ENCODE assay signal across 13 cellular contexts in genomic region chr15:83983634-83984458, GRCh38.
DNase-seq lines count a peak whose midpoint lies in the region; ATAC-seq lines count a peak whose summit lies in the region.
"Had no signal": no experiment of that assay in that cellular context is flagged by ENCODE, and none has a peak within 500 bp of the region (broad histone marks: within the 10 kb centered on the region; RNA-seq: fewer than 3 reads in every experiment).

No MANE protein-coding gene starts in this region.

- no peak overlapping the region for H3K9ac ChIP-seq in neuronal stem cell (ENCODE audit: low read depth, low read length, poor library complexity)
- H3K9ac ChIP-seq: neural progenitor cell had no signal

- no peak overlapping the region for H3K27ac Mint-ChIP-seq in activated naive CD8-positive, alpha-beta T cell treated with anti-CD3 and anti-CD28 coated beads for 36 hours
- no peak overlapping the region for H3K27ac Mint-ChIP-seq in activated CD4-positive, alpha-beta memory T cell treated with anti-CD3 and anti-CD28 coated beads for 36 hours
- H3K27ac Mint-ChIP-seq: neural progenitor cell had no signal

- H2BK5ac ChIP-seq in neuronal stem cell (ENCODE audit: low read length): no peak overlapping the region

- no peaks in the 10 kb centered on the region for H3K4me1 Mint-ChIP-seq in activated naive CD8-positive, alpha-beta T cell treated with anti-CD3 and anti-CD28 coated beads for 36 hours
- no peaks in the 10 kb centered on the region for H3K4me1 Mint-ChIP-seq in activated CD4-positive, alpha-beta memory T cell treated with anti-CD3 and anti-CD28 coated beads for 36 hours (ENCODE audit: low read depth)
- H3K4me1 Mint-ChIP-seq: neural progenitor cell had no signal

- no peak overlapping the region for H2BK15ac ChIP-seq in neuronal stem cell (ENCODE audit: low read length)

- peaks cover 0 to 3% of the 10 kb centered on the region in 2 donors for H3K9me3 ChIP-seq in neuronal stem cell (replicated peaks in 1 of 2; ENCODE audit: control insufficient read depth in 2 of 2, insufficient read depth in 1 of 2, low read depth in 1 of 2, low read length in 2 of 2)
- H3K9me3 ChIP-seq: transverse colon had no signal

- DNase-seq in GM19238 (ENCODE audit: insufficient read length, low spot score) (peak; percentile 5), neuronal stem cell (ENCODE audit: low spot score) (no peak), T-helper 9 cell (no peak), HuH-7.5 (ENCODE audit: low spot score) (no peak)
- DNase-seq in activated naive CD8-positive, alpha-beta T cell treated with anti-CD3 and anti-CD28 coated beads for 36 hours: no peak
- no peak for DNase-seq in activated CD4-positive, alpha-beta memory T cell treated with anti-CD3 and anti-CD28 coated beads for 36 hours
- DNase-seq: activated CD4-positive, alpha-beta T cell treated with anti-CD3 and anti-CD28 coated beads, Interleukin-2, amount 50 U/mL, for 48 hours; NCI-H1694; transverse colon had no signal

- H3K36me3 ChIP-seq in neuronal stem cell (replicated peaks in 1 of 2; ENCODE audit: control insufficient read depth in 2 of 2, insufficient read depth in 2 of 2, low read length in 2 of 2): no peaks in the 10 kb centered on the region
- H3K36me3 ChIP-seq: neural progenitor cell, transverse colon had no signal

- no peak overlapping the region for H4K8ac ChIP-seq in neuronal stem cell (ENCODE audit: low read depth, low read length)

- H2BK120ac ChIP-seq in neuronal stem cell (ENCODE audit: low read depth, low read length): no peak overlapping the region

- no peaks in the 10 kb centered on the region for H3K36me3 Mint-ChIP-seq in activated naive CD8-positive, alpha-beta T cell treated with anti-CD3 and anti-CD28 coated beads for 36 hours
- H3K36me3 Mint-ChIP-seq in activated CD4-positive, alpha-beta memory T cell treated with anti-CD3 and anti-CD28 coated beads for 36 hours: no peaks in the 10 kb centered on the region
- H3K36me3 Mint-ChIP-seq: neural progenitor cell had no signal

- peaks cover 3% of the 10 kb centered on the region for H3K27me3 Mint-ChIP-seq in activated naive CD8-positive, alpha-beta T cell treated with anti-CD3 and anti-CD28 coated beads for 36 hours
- H3K27me3 Mint-ChIP-seq in activated CD4-positive, alpha-beta memory T cell treated with anti-CD3 and anti-CD28 coated beads for 36 hours: no peaks in the 10 kb centered on the region

- no peak overlapping the region for H3K4ac ChIP-seq in neuronal stem cell (ENCODE audit: low read length)

- H3K4me2 ChIP-seq in neuronal stem cell (ENCODE audit: insufficient read depth, low read length, poor library complexity, severe bottlenecking): no peak overlapping the region
- H3K4me2 ChIP-seq: neural progenitor cell had no signal

- no peaks in the 10 kb centered on the region for H3K27me3 ChIP-seq in neuronal stem cell (ENCODE audit: control insufficient read depth in 3 of 3, insufficient read depth in 3 of 3, low read depth in 1 of 3, low read length in 3 of 3)
- H3K27me3 ChIP-seq: neural progenitor cell, transverse colon had no signal

- ATAC-seq in HG02610 (IDR thresholded peaks at IDR 0.05; ENCODE audit: unreplicated experiment) (peak; percentile 69), HG03460 (IDR thresholded peaks at IDR 0.05; ENCODE audit: unreplicated experiment) (peak; percentile 71)
- ATAC-seq: Right ventricle myocardium inferior had no signal

- intact Hi-C loops in activated CD4-positive, alpha-beta memory T cell treated with anti-CD3 and anti-CD28 coated beads for 36 hours (cut with micrococcal nuclease): no loop called here

- H3K9me3 Mint-ChIP-seq in activated naive CD8-positive, alpha-beta T cell treated with anti-CD3 and anti-CD28 coated beads for 36 hours: no peaks in the 10 kb centered on the region
- no peaks in the 10 kb centered on the region for H3K9me3 Mint-ChIP-seq in activated CD4-positive, alpha-beta memory T cell treated with anti-CD3 and anti-CD28 coated beads for 36 hours
- H3K9me3 Mint-ChIP-seq: neural progenitor cell had no signal

- no peak overlapping the region for H2BK12ac ChIP-seq in neuronal stem cell (ENCODE audit: low read length)

- H3K4me1 ChIP-seq in neuronal stem cell (ENCODE audit: control insufficient read depth in 2 of 2, insufficient read depth in 1 of 2, low read depth in 1 of 2, low read length in 2 of 2): no peaks in the 10 kb centered on the region
- H3K4me1 ChIP-seq: neural progenitor cell, transverse colon had no signal

- H3K4me3 ChIP-seq in neuronal stem cell (ENCODE audit: low read length in 2 of 2): no peak overlapping the region
- H3K4me3 ChIP-seq: neural progenitor cell, transverse colon had no signal

- H3K18ac ChIP-seq in neuronal stem cell (ENCODE audit: low read length): no peak overlapping the region

- no peak overlapping the region for H3K23ac ChIP-seq in neuronal stem cell (ENCODE audit: low read depth, low read length, poor library complexity)

- H3K4me3 Mint-ChIP-seq in activated naive CD8-positive, alpha-beta T cell treated with anti-CD3 and anti-CD28 coated beads for 36 hours: no peak overlapping the region
- no peak overlapping the region for H3K4me3 Mint-ChIP-seq in activated CD4-positive, alpha-beta memory T cell treated with anti-CD3 and anti-CD28 coated beads for 36 hours
- H3K4me3 Mint-ChIP-seq: neural progenitor cell had no signal

- H3K27ac ChIP-seq in neuronal stem cell (replicated peaks; ENCODE audit: low read length): no peak overlapping the region
- H3K27ac ChIP-seq: neural progenitor cell, transverse colon had no signal

- WGBS in neuronal stem cell (ENCODE audit: extremely low coverage in 2 of 2, insufficient read length in 2 of 2, insufficient replicate concordance in 1 of 2), 2 donors: no CpG with 5 or more reads among the region's 4 CpGs

- no peak overlapping the region for H3K14ac ChIP-seq in neuronal stem cell (ENCODE audit: low read length)

- no peak overlapping the region for H2AK5ac ChIP-seq in neuronal stem cell (ENCODE audit: low read depth, low read length)

- peak overlapping the region; percentile 19 for H2AFZ ChIP-seq in neuronal stem cell (ENCODE audit: low read length)
- H2AFZ ChIP-seq: neural progenitor cell had no signal

- POLR2A ChIA-PET in activated CD4-positive, alpha-beta memory T cell treated with anti-CD3 and anti-CD28 coated beads for 36 hours (lab: Charles Lee): no interaction called here

- no peaks in the 10 kb centered on the region for H3K79me1 ChIP-seq in neuronal stem cell (ENCODE audit: low read depth, low read length)

- CTCF ChIA-PET in activated CD4-positive, alpha-beta memory T cell treated with anti-CD3 and anti-CD28 coated beads for 36 hours (lab: Charles Lee): no interaction called here

- H4K91ac ChIP-seq in neuronal stem cell (ENCODE audit: low read depth, low read length, poor library complexity): no peak overlapping the region
